In the genomic region with DNA sequence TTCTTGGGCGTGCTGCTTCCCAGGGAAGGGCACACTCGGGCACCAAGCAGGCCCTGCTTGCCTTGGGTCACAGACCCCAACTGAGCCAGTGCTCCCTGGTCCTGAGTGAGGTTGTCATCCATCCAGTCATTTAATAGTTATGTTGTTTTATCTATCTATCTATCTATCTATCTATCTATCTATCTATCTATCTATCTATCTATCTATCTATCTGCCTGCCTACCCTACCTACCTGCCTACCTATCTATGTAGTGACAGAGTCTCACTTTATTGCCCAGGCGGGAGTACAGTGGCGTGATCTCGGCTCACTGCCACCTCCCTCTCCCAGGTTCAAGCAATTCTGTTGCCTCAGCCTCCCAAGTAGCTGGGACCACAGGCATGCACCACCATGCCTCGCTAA, we compare ENCODE assay signal across 7 cellular contexts.
DNase-seq lines count a peak whose midpoint lies in the region; ATAC-seq, FAIRE-seq and TF ChIP-seq lines count a peak whose summit lies in the region.
"Not testable (repeated sequence)": the region's sequence is repeated elsewhere in the genome, so short reads cannot be mapped to it uniquely, and the experiment has no call there.

No MANE protein-coding gene starts in this region.

- H3K36me3 ChIP-seq in K562 (ENCODE audit: control insufficient read depth, insufficient read depth, low read length); osteoblast (ENCODE audit: insufficient read depth, low read length): not testable (repeated sequence)

- H3K4me2 ChIP-seq in K562 (ENCODE audit: insufficient read depth, low read length); osteoblast (ENCODE audit: insufficient read depth, low read length): not testable (repeated sequence)

- WGBS in K562 (ENCODE audit: insufficient coverage, low coverage, missing lambda C conversion rate) = 41% methylated on average over 4 of the region's 6 CpGs

- H3K9me3 ChIP-seq in K562 (replicated peaks; ENCODE audit: control insufficient read depth, insufficient read depth, low read depth, low read length); osteoblast (ENCODE audit: low read depth, low read length): not testable (repeated sequence)

- H3K4me1 Mint-ChIP-seq in HFFc6 (ENCODE audit: low read depth) = peaks cover 31% of the 10 kb centered on the region
- H3K4me1 Mint-ChIP-seq in stimulated activated memory B cell treated with anti-CD40 and anti-IgM and Interleukin-4, amounts not matched to agents 10 μg/mL and 1 μg/mL and 100 μg/mL, for 72 hours = peaks cover 31% of the 10 kb centered on the region

- DNase-seq in HFFc6; RWPE1 (ENCODE audit: low spot score); K562 (ENCODE audit: extremely low read depth in 1 of 4, low spot score in 3 of 4); epithelial cell of prostate (ENCODE audit: low read depth, low spot score); osteoblast (ENCODE audit: insufficient read length, low spot score, missing footprints): not testable (repeated sequence)

- FAIRE-seq in K562 (lab: Jason Lieb, UNC) = not testable (repeated sequence)

- not testable (repeated sequence) for TF ChIP-seq CTCF in C4-2B (conservative IDR thresholded peaks at IDR 0.05); HFFc6 (IDR thresholded peaks at IDR 0.05); RWPE1 (conservative IDR thresholded peaks at IDR 0.05; ENCODE audit: low read depth); K562 (IDR thresholded peaks at IDR 0.05 in 2 of 3, conservative IDR thresholded peaks at IDR 0.05 in 1 of 3; ENCODE audit: insufficient read depth in 2 of 3, low read depth in 1 of 3, low read length in 3 of 3); osteoblast (IDR thresholded peaks at IDR 0.05; ENCODE audit: extremely low read depth, low read depth, low read length)

- H3K27ac ChIP-seq in C4-2B = peak overlapping the region; percentile 95
- peak overlapping the region; percentile 43; the same call in 1 of the 2 replicates for H3K27ac ChIP-seq in RWPE1
- H3K27ac ChIP-seq in K562 (ENCODE audit: extremely low read depth, low read depth, low read length) = not testable (repeated sequence)
- H3K27ac ChIP-seq in epithelial cell of prostate = peak overlapping the region; percentile 32
- peak overlapping the region; percentile 33 for H3K27ac ChIP-seq in osteoblast (ENCODE audit: low read depth, low read length)

- H2AFZ ChIP-seq in K562 (ENCODE audit: low read depth, low read length); osteoblast (ENCODE audit: low read length): not testable (repeated sequence)

- peak overlapping the region; percentile 94 for H3K27ac Mint-ChIP-seq in HFFc6
- peak overlapping the region; percentile 66 for H3K27ac Mint-ChIP-seq in stimulated activated memory B cell treated with anti-CD40 and anti-IgM and Interleukin-4, amounts not matched to agents 10 μg/mL and 1 μg/mL and 100 μg/mL, for 72 hours

- CTCF ChIA-PET in RWPE1 (lab: Yijun Ruan, JAX); K562 (lab: Yijun Ruan, JAX; ENCODE audit: low intra/inter-chr PET ratio): not testable (repeated sequence)

- H3K27me3 Mint-ChIP-seq in HFFc6 (ENCODE audit: insufficient read depth); stimulated activated memory B cell treated with anti-CD40 and anti-IgM and Interleukin-4, amounts not matched to agents 10 μg/mL and 1 μg/mL and 100 μg/mL, for 72 hours: not testable (repeated sequence)

- not testable (repeated sequence) for H3K4me3 Mint-ChIP-seq in HFFc6; stimulated activated memory B cell treated with anti-CD40 and anti-IgM and Interleukin-4, amounts not matched to agents 10 μg/mL and 1 μg/mL and 100 μg/mL, for 72 hours

- H3K4me3 ChIP-seq in K562; osteoblast (ENCODE audit: insufficient read depth, low read length): not testable (repeated sequence)

- peaks cover 16% of the 10 kb centered on the region for H3K36me3 Mint-ChIP-seq in HFFc6 (ENCODE audit: low read depth)
- H3K36me3 Mint-ChIP-seq in stimulated activated memory B cell treated with anti-CD40 and anti-IgM and Interleukin-4, amounts not matched to agents 10 μg/mL and 1 μg/mL and 100 μg/mL, for 72 hours = peaks cover 35% of the 10 kb centered on the region

- not testable (repeated sequence) for TF ChIP-seq EP300 in K562 (IDR thresholded peaks at IDR 0.05; ENCODE audit: low read length)

- POLR2A ChIA-PET in RWPE1 (lab: Yijun Ruan, JAX; ENCODE audit: low non-redundant PET); K562 (lab: Yijun Ruan, JAX): not testable (repeated sequence)

- H3K79me2 ChIP-seq in K562 (ENCODE audit: control insufficient read depth, insufficient read depth, low read length) = not testable (repeated sequence)
- H3K79me2 ChIP-seq in osteoblast (ENCODE audit: insufficient read depth, low read length) = peaks cover 66% of the 10 kb centered on the region

- not testable (repeated sequence) for ATAC-seq in K562; stimulated activated memory B cell treated with anti-CD40 and anti-IgM and Interleukin-4, amounts not matched to agents 10 μg/mL and 1 μg/mL and 100 μg/mL, for 72 hours

- in situ Hi-C loops in K562 (cut with MboI) = not testable (repeated sequence)

- intact Hi-C loops in K562 (cut with micrococcal nuclease) = loop anchor here (5.0 kb wide), 1 partner anchor 169 kb away; no protein-coding TSS in a partner anchor

- not testable (repeated sequence) for H3K9ac ChIP-seq in K562 (ENCODE audit: insufficient read depth in 1 of 2, low read depth in 2 of 2, low read length in 2 of 2)

- not testable (repeated sequence) for TF ChIP-seq POLR2A in K562 (conservative IDR thresholded peaks at IDR 0.05)

- BruUV-seq in K562 (replicated peaks; lab: Mats Ljungman, UMichigan) = not testable (repeated sequence)

- not testable (repeated sequence) for TF ChIP-seq RAD21 in K562 (CRISPR knock-in tag; conservative IDR thresholded peaks at IDR 0.05 in 1 of 2, IDR thresholded peaks at IDR 0.05 in 1 of 2)

- H3K9me1 ChIP-seq in K562 (ENCODE audit: control insufficient read depth, insufficient read depth, low read length) = not testable (repeated sequence)

- H4K20me1 ChIP-seq in K562 (replicated peaks; ENCODE audit: control insufficient read depth, insufficient read depth, low read length); osteoblast (ENCODE audit: insufficient read depth, low read length): not testable (repeated sequence)

- H3K27me3 ChIP-seq in K562 (ENCODE audit: control insufficient read depth in 2 of 2, insufficient read depth in 2 of 2, low read length in 2 of 2) = peaks cover 0 to 17% of the 10 kb centered on the region in 2 experiments; a peak in 2 of 5 replicates
- not testable (repeated sequence) for H3K27me3 ChIP-seq in osteoblast (ENCODE audit: insufficient read depth, low read length)

- H3K9me3 Mint-ChIP-seq in HFFc6; stimulated activated memory B cell treated with anti-CD40 and anti-IgM and Interleukin-4, amounts not matched to agents 10 μg/mL and 1 μg/mL and 100 μg/mL, for 72 hours: not testable (repeated sequence)

- H3K4me1 ChIP-seq in K562 (replicated peaks in 1 of 2; ENCODE audit: control insufficient read depth in 2 of 2, insufficient read depth in 2 of 2, low read length in 2 of 2); osteoblast (ENCODE audit: insufficient read depth, low read length): not testable (repeated sequence)

TF ChIP-seq in K562, 482 proteins besides CTCF, POLR2A, EP300 and RAD21:
- peak; percentile 91 for TF ChIP-seq DACH1 (IDR thresholded peaks at IDR 0.05; ENCODE audit: partially characterized antibody)
